Comparison of ENCODE assay signal across 21 cellular contexts in the genomic region with DNA sequence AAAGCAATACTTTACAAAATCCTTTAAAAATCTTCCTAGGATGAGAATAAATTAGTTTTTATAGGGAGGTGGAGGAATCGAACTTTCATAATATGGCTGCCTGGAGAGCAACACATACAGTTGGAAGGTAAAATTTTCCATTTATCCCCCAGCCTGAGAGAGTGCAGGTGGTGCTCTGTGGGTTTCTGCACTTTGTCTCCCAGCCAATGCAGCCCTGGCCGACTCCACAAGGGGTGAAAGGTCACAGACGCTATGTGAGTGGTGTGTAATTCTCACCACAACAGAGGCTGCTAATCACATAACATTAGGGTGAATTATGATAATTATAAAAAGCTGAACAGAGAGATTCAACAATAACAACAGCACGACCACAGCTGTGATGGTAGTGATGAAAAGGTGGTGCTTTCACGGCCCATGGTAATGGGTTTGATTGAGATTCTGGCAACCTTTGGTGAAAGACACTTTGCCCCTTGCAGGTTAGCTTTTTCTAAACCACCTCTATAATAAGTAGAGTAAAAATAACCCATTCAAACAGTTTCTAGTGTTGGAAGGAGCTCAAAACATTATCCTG. TPM values are rescaled to one million over a fixed set of nuclear protein-coding genes. Genes with fewer than 3 reads are reported as not detected.
DNase-seq lines count a peak whose midpoint lies in the region; ATAC-seq and TF ChIP-seq lines count a peak whose summit lies in the region.
"Had no signal": no experiment of that assay in that cellular context is flagged by ENCODE, and none has a peak within 500 bp of the region (broad histone marks: within the 10 kb centered on the region; RNA-seq: fewer than 3 reads in every experiment).

No MANE protein-coding gene starts in this region.

- H3K27ac Mint-ChIP-seq in neural progenitor cell = no peak overlapping the region
- H3K27ac Mint-ChIP-seq: stimulated activated memory B cell treated with anti-CD40 and anti-IgM and Interleukin-4, amounts not matched to agents 10 μg/mL and 1 μg/mL and 100 μg/mL, for 72 hours had no signal

- H4K20me1 ChIP-seq in neural progenitor cell (ENCODE audit: low read depth) = no peaks in the 10 kb centered on the region

- no peak overlapping the region for H3K4me2 ChIP-seq in neural progenitor cell

- no peak for ATAC-seq in GM21515 (IDR thresholded peaks at IDR 0.05; ENCODE audit: unreplicated experiment)
- ATAC-seq: PC-3; stimulated activated memory B cell treated with anti-CD40 and anti-IgM and Interleukin-4, amounts not matched to agents 10 μg/mL and 1 μg/mL and 100 μg/mL, for 72 hours had no signal

- no peaks in the 10 kb centered on the region for H3K9me3 Mint-ChIP-seq in neural progenitor cell
- H3K9me3 Mint-ChIP-seq: stimulated activated memory B cell treated with anti-CD40 and anti-IgM and Interleukin-4, amounts not matched to agents 10 μg/mL and 1 μg/mL and 100 μg/mL, for 72 hours had no signal

- no peaks in the 10 kb centered on the region for H3F3A ChIP-seq in neural progenitor cell (ENCODE audit: low read depth)

- H3K27me3 Mint-ChIP-seq in neural progenitor cell (ENCODE audit: insufficient read depth, low read depth) = peaks cover 2% of the 10 kb centered on the region
- H3K27me3 Mint-ChIP-seq: stimulated activated memory B cell treated with anti-CD40 and anti-IgM and Interleukin-4, amounts not matched to agents 10 μg/mL and 1 μg/mL and 100 μg/mL, for 72 hours had no signal

- H3K9me3 ChIP-seq in neural progenitor cell (ENCODE audit: low read depth) = no peaks in the 10 kb centered on the region
- H3K9me3 ChIP-seq: HAP-1, tibial artery had no signal

- H2AFZ ChIP-seq in neural progenitor cell (replicated peaks) = no peak overlapping the region
- H2AFZ ChIP-seq: parathyroid adenoma had no signal

- no peaks in the 10 kb centered on the region for H3K36me3 ChIP-seq in neural progenitor cell
- H3K36me3 ChIP-seq: HAP-1, tibial artery had no signal

- H3K4me3 Mint-ChIP-seq in neural progenitor cell = no peak overlapping the region
- H3K4me3 Mint-ChIP-seq: stimulated activated memory B cell treated with anti-CD40 and anti-IgM and Interleukin-4, amounts not matched to agents 10 μg/mL and 1 μg/mL and 100 μg/mL, for 72 hours had no signal

- no peaks in the 10 kb centered on the region for H3K27me3 ChIP-seq in neural progenitor cell
- H3K27me3 ChIP-seq: tibial artery had no signal

- peaks cover 11% of the 10 kb centered on the region for H3K4me1 Mint-ChIP-seq in neural progenitor cell
- H3K4me1 Mint-ChIP-seq: stimulated activated memory B cell treated with anti-CD40 and anti-IgM and Interleukin-4, amounts not matched to agents 10 μg/mL and 1 μg/mL and 100 μg/mL, for 72 hours had no signal

- no peak overlapping the region for H3K27ac ChIP-seq in neural progenitor cell
- H3K27ac ChIP-seq: parathyroid adenoma, SK-N-MC, tibial artery had no signal

- no peak for TF ChIP-seq CTCF in neural progenitor cell (IDR thresholded peaks at IDR 0.05)

- H3K79me2 ChIP-seq in neural progenitor cell (ENCODE audit: low read depth) = no peaks in the 10 kb centered on the region
- H3K79me2 ChIP-seq: parathyroid adenoma had no signal

- no peak overlapping the region for H3K9ac ChIP-seq in neural progenitor cell
- H3K9ac ChIP-seq: parathyroid adenoma had no signal

- no peaks in the 10 kb centered on the region for H3K36me3 Mint-ChIP-seq in neural progenitor cell
- H3K36me3 Mint-ChIP-seq: stimulated activated memory B cell treated with anti-CD40 and anti-IgM and Interleukin-4, amounts not matched to agents 10 μg/mL and 1 μg/mL and 100 μg/mL, for 72 hours had no signal

- H3K4me1 ChIP-seq in neural progenitor cell = peaks cover 8% of the 10 kb centered on the region
- H3K4me1 ChIP-seq: parathyroid adenoma, tibial artery had no signal

- DNase-seq in HuH-7.5 (ENCODE audit: low spot score) = peak; percentile 18
- peak; percentile 63 to 82 for DNase-seq in NCI-H1930 (lab: John Stamatoyannopoulos, UW)
- DNase-seq in cerebellar cortex (ENCODE audit: low spot score) = peak; percentile 46
- peak; percentile 24 for DNase-seq in neural progenitor cell (ENCODE audit: low spot score)
- no peak for DNase-seq in NOMO-1 (lab: John Stamatoyannopoulos, UW; ENCODE audit: unreplicated experiment in 2 of 2)
- DNase-seq in ecto neural progenitor cell (ENCODE audit: low spot score) = no peak
- no peak for DNase-seq in AG08395 (ENCODE audit: low spot score)
- DNase-seq: activated CD4-positive, alpha-beta T cell treated with anti-CD3 and anti-CD28 coated beads, Interleukin-2, amount 50 U/mL, for 1 hour; activated naive CD4-positive, alpha-beta T cell treated with anti-CD3 and anti-CD28 coated beads, Interleukin-2, amount 50 U/mL, for 16 hours; AML-193; effector CD4-positive, alpha-beta T cell; GF-D8; NCI-H510A treated with DMSO at 0.1 percent for 48 hours; PC-3; stimulated activated CD4-positive, alpha-beta T cell treated with anti-CD3 and anti-CD28 coated beads, Interleukin-12 subunit alpha, Interleukin-12 subunit beta, amount 100 ng/mL, for 4 hours; tibial artery had no signal

- no peak overlapping the region for H3K4me3 ChIP-seq in neural progenitor cell
- H3K4me3 ChIP-seq: HAP-1, SK-N-MC, tibial artery had no signal

RNA-seq across cellular contexts. Expression of a gene that starts 30.1 kb away (rescaled TPM):
- 1.5 TPM in 1 of 2 replicates, not detected in the other for total RNA-seq in neural progenitor cell (ENCODE audit: low replicate concordance)
- total RNA-seq: PC-3 had no signal

Comparison
In these comparisons a context has a peak if more than half of its experiments do, and no peak if none do; other contexts are left out.
1. DNase-seq: peak in HuH-7.5 (single experiment), NCI-H1930 (2 of 2), cerebellar cortex (single experiment) and neural progenitor cell (single experiment); none in NOMO-1 (0 of 2), ecto neural progenitor cell (single experiment) and AG08395 (single experiment).